8 cellular contexts compared by ENCODE assay signal in the genomic region with DNA sequence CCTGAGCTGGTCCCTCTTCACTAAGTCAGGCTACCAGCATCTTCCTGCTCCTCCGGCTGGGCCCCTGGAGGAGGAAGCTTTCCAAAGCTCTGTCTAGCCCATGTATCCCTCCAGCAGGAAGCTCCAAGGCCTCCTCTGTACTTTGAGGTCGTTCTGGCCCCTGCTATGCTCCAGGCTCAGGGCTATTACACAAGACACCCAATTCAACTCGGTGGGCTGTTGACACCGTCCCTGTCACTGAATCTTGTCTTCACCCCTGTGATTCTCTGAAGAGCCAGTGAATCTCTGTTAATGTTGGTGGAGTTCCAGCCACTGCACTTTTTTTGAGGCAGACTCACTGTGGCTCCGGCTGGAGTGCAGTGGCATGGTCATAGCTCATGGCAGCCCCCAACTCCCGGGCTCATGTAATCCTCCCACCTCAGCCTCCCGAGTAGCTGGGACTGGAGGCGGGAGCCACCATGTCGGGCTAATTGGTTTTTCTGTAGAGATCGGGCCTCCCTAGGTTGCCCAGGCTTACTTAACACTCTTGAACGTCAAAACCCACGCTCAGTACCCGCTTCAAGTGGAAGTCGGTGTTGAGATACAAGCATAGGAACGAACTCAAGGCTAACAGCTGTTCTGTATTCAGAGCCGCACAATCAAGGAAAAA. TPM values are rescaled to one million over a fixed set of nuclear protein-coding genes. Genes with fewer than 3 reads are reported as not detected.
DNase-seq lines count a peak whose midpoint lies in the region; ATAC-seq, FAIRE-seq and TF ChIP-seq lines count a peak whose summit lies in the region.

No MANE protein-coding gene starts in this region.

- no peaks in the 10 kb centered on the region for H3K9me2 ChIP-seq in OCI-LY7 (ENCODE audit: insufficient read depth, low read length)

- POLR2A ChIA-PET in OCI-LY7 (lab: Charles Lee), result interaction anchor here (0.5 to 4.9 kb wide), 5 partner anchors 16 to 122 kb away, joined by 3 to 23 read pairs (median 10); partner anchors contain the start of genes KXD1 and UBA52

- H3K36me3 ChIP-seq in OCI-LY7 (ENCODE audit: insufficient read depth, low read length) (peaks cover 17% of the 10 kb centered on the region; the same call in 1 of the 2 replicates), prostate gland (peaks cover 0 to 3% of the 10 kb centered on the region in 2 donors)

- H2AFZ ChIP-seq in OCI-LY7 (ENCODE audit: low read length), result peak overlapping the region; percentile 80; the same call in 1 of the 2 replicates

- CTCF ChIA-PET in OCI-LY7 (lab: Charles Lee; ENCODE audit: unreplicated experiment), result interaction anchor here (0.5 to 1.1 kb wide), 3 partner anchors 66 to 164 kb away, joined by 4 to 12 read pairs (median 8); no protein-coding TSS in a partner anchor

- TSS peak; percentile 86 for BruUV-seq in OCI-LY7 (replicated peaks; lab: Mats Ljungman, UMichigan)

- H3K27ac ChIP-seq in OCI-LY7 (ENCODE audit: low read depth, low read length, poor library complexity, severe bottlenecking) (peak overlapping the region; percentile 70), epithelial cell of prostate (peak overlapping the region; percentile 79), prostate gland (peak overlapping the region; percentile 78 to 79)

- H3K4me2 ChIP-seq in OCI-LY7 (ENCODE audit: low read length), result peak overlapping the region; percentile 68

- DNase-seq in OCI-LY7 (ENCODE audit: low spot score) (no peak), epithelial cell of prostate (ENCODE audit: low read depth, low spot score) (no peak), prostate gland (ENCODE audit: low spot score) (no peak), DMS153 treated with DMSO at 0.1 percent for 48 hours (lab: John Stamatoyannopoulos, UW; ENCODE audit: unreplicated experiment) (no peak), D721Med (ENCODE audit: insufficient read length, low spot score) (no peak)

- peaks cover 10% of the 10 kb centered on the region for H3K79me2 ChIP-seq in OCI-LY7 (ENCODE audit: insufficient read depth, low read depth, low read length)

- WGBS in prostate gland, result 33% methylated on average over 16 of the region's 16 CpGs

- no peak for TF ChIP-seq POLR2A in prostate gland (IDR thresholded peaks at IDR 0.05)

- TF ChIP-seq CTCF in OCI-LY7 (conservative IDR thresholded peaks at IDR 0.05; ENCODE audit: low read length) (no peak), prostate gland (IDR thresholded peaks at IDR 0.05) (no peak), D721Med (IDR thresholded peaks at IDR 0.05; ENCODE audit: insufficient read depth, missing control alignments) (no peak)

- FAIRE-seq in D721Med (lab: Jason Lieb, UNC), result no peak

- H3K9me3 ChIP-seq in OCI-LY7 (ENCODE audit: low read length) (no peaks in the 10 kb centered on the region), prostate gland (no peaks in the 10 kb centered on the region)

- ATAC-seq in GM19395 (IDR thresholded peaks at IDR 0.05; ENCODE audit: unreplicated experiment) (peak; percentile 6), HG03175 (IDR thresholded peaks at IDR 0.05; ENCODE audit: unreplicated experiment) (no peak), GM19328 (IDR thresholded peaks at IDR 0.05; ENCODE audit: unreplicated experiment) (no peak)

- H3K4me3 ChIP-seq in OCI-LY7 (ENCODE audit: low read depth, low read length, poor library complexity, severe bottlenecking) (peak overlapping the region; percentile 68), prostate gland (peak overlapping the region; percentile 66 to 84)

- H3K4me1 ChIP-seq in OCI-LY7 (ENCODE audit: insufficient read depth, low read length, poor library complexity, severe bottlenecking) (peaks cover 44% of the 10 kb centered on the region), prostate gland (replicated peaks) (peaks cover 5% of the 10 kb centered on the region)

- intact Hi-C loops in OCI-LY7 (cut with micrococcal nuclease; ENCODE audit: unreplicated experiment) (loop anchor here (2.0 to 5.0 kb wide), 5 partner anchors 45 to 244 kb away; partner anchors contain the start of genes FKBP8, KLHL26 and UPF1), prostate gland (cut with DNase I) (loop anchor here (2.0 kb wide), 1 partner anchor 137 kb away; no protein-coding TSS in a partner anchor)

- no peaks in the 10 kb centered on the region for H4K20me1 ChIP-seq in OCI-LY7 (ENCODE audit: insufficient read depth, low read length)

- no peaks in the 10 kb centered on the region for H3K27me3 ChIP-seq in prostate gland (replicated peaks; ENCODE audit: insufficient read depth)

RNA-seq across cellular contexts. Expression of gene REX1BD, which starts 0.5 kb away (rescaled TPM):
- 122 and 126 TPM in 2 replicates for total RNA-seq in OCI-LY7 (2014; rRNA removed; shearing (Covaris generic))
- total RNA-seq in OCI-LY7 (2022) (84.6 and 88.8 TPM in 2 replicates), prostate gland (100 to 1,000 TPM in 1 of 2 donors, 10 to 100 TPM in 1; 98.9 to 149 TPM)

RNA-seq across cellular contexts. Expression of gene UBA52, which starts 16.4 kb away (rescaled TPM):
- total RNA-seq in OCI-LY7 (2014; rRNA removed; shearing (Covaris generic)), result 1,188 and 1,580 TPM in 2 replicates
- 1,496 and 1,653 TPM in 2 replicates for total RNA-seq in OCI-LY7 (2022)
- 100 to 1,000 TPM; 646 to 738 TPM for total RNA-seq in prostate gland

RNA-seq across cellular contexts. Expression of gene CRLF1, which starts 18.5 kb away (rescaled TPM):
- 0.82 TPM in 1 of 2 replicates, not detected in the other for total RNA-seq in OCI-LY7 (2014; rRNA removed; shearing (Covaris generic))
- 1.3 and 1.5 TPM in 2 replicates for total RNA-seq in OCI-LY7 (2022)
- total RNA-seq in prostate gland, result 10 to 100 TPM in 1 of 2 donors, 1 to 10 TPM in 1; 2.6 to 12.6 TPM

RNA-seq across cellular contexts. Expression of gene TMEM59L, which starts 24.6 kb away (rescaled TPM):
- total RNA-seq in OCI-LY7 (2014; rRNA removed; shearing (Covaris generic)), result 0.33 and 1.0 TPM in 2 replicates
- total RNA-seq in OCI-LY7 (2022), result 0.84 and 0.89 TPM in 2 replicates
- 1 to 10 TPM in 1 of 2 donors, under 1 TPM in 1; 0.27 to 3.6 TPM for total RNA-seq in prostate gland

RNA-seq across cellular contexts. Expression of gene KXD1, which starts 30.4 kb away (rescaled TPM):
- total RNA-seq in OCI-LY7 (2014; rRNA removed; shearing (Covaris generic)), result 96.0 and 99.8 TPM in 2 replicates
- total RNA-seq in OCI-LY7 (2022) (96.7 and 101 TPM in 2 replicates), prostate gland (100 to 1,000 TPM; 115 to 130 TPM)
